In genomic region chr6:89357390-89357789, GRCh38 we compare ENCODE assay signal across 1 cellular context.
TF ChIP-seq lines count a peak whose summit lies in the region.

No MANE protein-coding gene starts in this region.

TF ChIP-seq in HepG2, 621 proteins besides CTCF, POLR2A, EP300 and RAD21 (continued from another document):
- TF ChIP-seq FUBP1 (CRISPR knock-in tag; IDR thresholded peaks at IDR 0.05; ENCODE audit: borderline replicate concordance): no peak
- no peak for TF ChIP-seq ZNF451 (CRISPR knock-in tag; IDR thresholded peaks at IDR 0.05)
- TF ChIP-seq ZSCAN25 (CRISPR knock-in tag; IDR thresholded peaks at IDR 0.05): no peak
- TF ChIP-seq ONECUT2 (CRISPR knock-in tag; IDR thresholded peaks at IDR 0.05): no peak
- TF ChIP-seq HOMEZ (CRISPR knock-in tag; IDR thresholded peaks at IDR 0.05; ENCODE audit: low read depth): no peak
- TF ChIP-seq RARA (CRISPR knock-in tag; IDR thresholded peaks at IDR 0.05): no peak
- TF ChIP-seq HNRNPK (IDR thresholded peaks at IDR 0.05; ENCODE audit: low read depth, low read length, poor library complexity, severe bottlenecking): no peak
- no peak for TF ChIP-seq MTF1 (CRISPR knock-in tag; IDR thresholded peaks at IDR 0.05)
